Comparison of ENCODE assay signal across 1 cellular context in the genomic region with DNA sequence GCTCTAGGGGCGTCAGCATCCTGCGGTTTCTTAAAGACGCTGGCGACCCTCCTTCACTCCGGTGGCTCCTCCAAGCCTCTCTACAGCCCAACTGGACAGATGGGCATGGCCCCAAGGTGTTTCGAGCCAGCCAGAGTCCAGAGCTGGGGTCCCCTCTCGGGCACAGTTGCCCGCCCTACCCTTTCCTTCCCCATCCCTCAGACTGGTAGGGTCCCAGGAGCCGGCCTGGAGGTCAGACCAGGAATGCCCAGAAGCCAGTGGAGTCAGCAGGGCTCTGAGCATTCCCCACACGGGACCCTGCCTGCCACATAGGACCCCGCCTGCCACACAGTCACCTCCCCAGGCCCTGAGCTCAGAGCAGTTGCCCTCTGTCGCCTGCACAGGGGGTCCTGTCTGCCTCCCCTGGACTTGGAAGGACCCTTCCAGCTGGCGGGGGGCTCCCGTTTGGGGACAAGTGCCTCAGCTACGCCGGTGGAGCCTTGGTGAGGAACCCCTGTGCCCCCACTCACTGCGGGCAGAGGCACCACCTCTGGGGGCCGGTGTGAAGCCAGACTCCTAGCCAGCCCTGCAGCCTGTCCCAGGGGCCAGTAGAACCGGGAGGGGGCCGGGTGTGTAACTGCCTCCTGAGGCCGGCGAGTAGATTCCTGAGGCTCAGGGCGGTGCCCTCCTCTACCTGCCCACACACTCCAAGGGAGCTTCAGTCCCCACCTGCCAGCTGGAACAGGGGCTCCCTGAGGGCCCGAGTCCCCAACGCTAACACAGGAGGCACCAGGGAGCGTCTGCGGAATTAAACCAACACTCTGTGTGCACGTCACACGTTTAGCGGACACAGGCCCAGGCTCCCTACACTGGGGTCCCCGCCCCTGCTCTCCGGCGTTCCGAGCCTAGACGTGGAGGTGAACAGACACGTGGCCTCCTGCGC.
A peak's percentile ranks its signal among the peaks of the same experiment; 100 is the strongest.
TF ChIP-seq lines count a peak whose summit lies in the region.

No MANE protein-coding gene starts in this region.

TF ChIP-seq in HepG2, 621 proteins besides CTCF, POLR2A, EP300 and RAD21 (continued from another document):
- 0 out of 2 replicates have a peak, but pooled peaks have one; percentile 2 for TF ChIP-seq ZNF343 (CRISPR knock-in tag; IDR thresholded peaks at IDR 0.05)
- TF ChIP-seq IKZF4 (CRISPR knock-in tag; IDR thresholded peaks at IDR 0.05; ENCODE audit: borderline replicate concordance, low read depth, not compliant biosample characterization): no peak
- peak; percentile 82 for TF ChIP-seq AGO2 (optimal IDR thresholded peaks at IDR 0.05; ENCODE audit: low read depth, low read length)
- peak; percentile 46 for TF ChIP-seq HNRNPLL (IDR thresholded peaks at IDR 0.05; ENCODE audit: low read depth, low read length, poor library complexity, severe bottlenecking)
- TF ChIP-seq POLR2G (IDR thresholded peaks at IDR 0.05; ENCODE audit: low read depth, low read length): peak; percentile 61
- no peak for TF ChIP-seq DNMT1 (CRISPR knock-in tag; IDR thresholded peaks at IDR 0.05)
- TF ChIP-seq, protein P1, sequence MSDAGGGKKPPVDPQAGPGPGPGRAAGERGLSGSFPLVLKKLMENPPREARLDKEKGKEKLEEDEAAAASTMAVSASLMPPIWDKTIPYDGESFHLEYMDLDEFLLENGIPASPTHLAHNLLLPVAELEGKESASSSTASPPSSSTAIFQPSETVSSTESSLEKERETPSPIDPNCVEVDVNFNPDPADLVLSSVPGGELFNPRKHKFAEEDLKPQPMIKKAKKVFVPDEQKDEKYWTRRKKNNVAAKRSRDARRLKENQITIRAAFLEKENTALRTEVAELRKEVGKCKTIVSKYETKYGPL (CRISPR knock-in tag; IDR thresholded peaks at IDR 0.05): no peak
- peak; percentile 60; the same call in 1 of the 2 replicates for TF ChIP-seq TAF1 (CRISPR knock-in tag; IDR thresholded peaks at IDR 0.05)
- no peak for TF ChIP-seq CHD4 (IDR thresholded peaks at IDR 0.05; ENCODE audit: borderline replicate concordance, low read length)
- TF ChIP-seq NR2C2 (CRISPR knock-in tag; IDR thresholded peaks at IDR 0.05; ENCODE audit: borderline replicate concordance): no peak
- TF ChIP-seq, protein P2, sequence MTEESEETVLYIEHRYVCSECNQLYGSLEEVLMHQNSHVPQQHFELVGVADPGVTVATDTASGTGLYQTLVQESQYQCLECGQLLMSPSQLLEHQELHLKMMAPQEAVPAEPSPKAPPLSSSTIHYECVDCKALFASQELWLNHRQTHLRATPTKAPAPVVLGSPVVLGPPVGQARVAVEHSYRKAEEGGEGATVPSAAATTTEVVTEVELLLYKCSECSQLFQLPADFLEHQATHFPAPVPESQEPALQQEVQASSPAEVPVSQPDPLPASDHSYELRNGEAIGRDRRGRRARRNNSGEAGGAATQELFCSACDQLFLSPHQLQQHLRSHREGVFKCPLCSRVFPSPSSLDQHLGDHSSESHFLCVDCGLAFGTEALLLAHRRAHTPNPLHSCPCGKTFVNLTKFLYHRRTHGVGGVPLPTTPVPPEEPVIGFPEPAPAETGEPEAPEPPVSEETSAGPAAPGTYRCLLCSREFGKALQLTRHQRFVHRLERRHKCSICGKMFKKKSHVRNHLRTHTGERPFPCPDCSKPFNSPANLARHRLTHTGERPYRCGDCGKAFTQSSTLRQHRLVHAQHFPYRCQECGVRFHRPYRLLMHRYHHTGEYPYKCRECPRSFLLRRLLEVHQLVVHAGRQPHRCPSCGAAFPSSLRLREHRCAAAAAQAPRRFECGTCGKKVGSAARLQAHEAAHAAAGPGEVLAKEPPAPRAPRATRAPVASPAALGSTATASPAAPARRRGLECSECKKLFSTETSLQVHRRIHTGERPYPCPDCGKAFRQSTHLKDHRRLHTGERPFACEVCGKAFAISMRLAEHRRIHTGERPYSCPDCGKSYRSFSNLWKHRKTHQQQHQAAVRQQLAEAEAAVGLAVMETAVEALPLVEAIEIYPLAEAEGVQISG (CRISPR knock-in tag; IDR thresholded peaks at IDR 0.05): peak; percentile 12; the same call in 1 of the 2 replicates
- no peak for TF ChIP-seq ZNF468 (CRISPR knock-in tag; IDR thresholded peaks at IDR 0.05)
- 0 out of 2 replicates have a peak, but pooled peaks have one; percentile 44 for TF ChIP-seq REXO4 (CRISPR knock-in tag; IDR thresholded peaks at IDR 0.05; ENCODE audit: borderline replicate concordance)
- 0 out of 2 replicates have a peak, but pooled peaks have one; percentile 34 for TF ChIP-seq ZNF747 (CRISPR knock-in tag; IDR thresholded peaks at IDR 0.05; ENCODE audit: borderline replicate concordance)
- TF ChIP-seq REL (CRISPR knock-in tag; conservative IDR thresholded peaks at IDR 0.05): no peak
- TF ChIP-seq, protein P3, sequence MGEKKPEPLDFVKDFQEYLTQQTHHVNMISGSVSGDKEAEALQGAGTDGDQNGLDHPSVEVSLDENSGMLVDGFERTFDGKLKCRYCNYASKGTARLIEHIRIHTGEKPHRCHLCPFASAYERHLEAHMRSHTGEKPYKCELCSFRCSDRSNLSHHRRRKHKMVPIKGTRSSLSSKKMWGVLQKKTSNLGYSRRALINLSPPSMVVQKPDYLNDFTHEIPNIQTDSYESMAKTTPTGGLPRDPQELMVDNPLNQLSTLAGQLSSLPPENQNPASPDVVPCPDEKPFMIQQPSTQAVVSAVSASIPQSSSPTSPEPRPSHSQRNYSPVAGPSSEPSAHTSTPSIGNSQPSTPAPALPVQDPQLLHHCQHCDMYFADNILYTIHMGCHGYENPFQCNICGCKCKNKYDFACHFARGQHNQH (CRISPR knock-in tag; IDR thresholded peaks at IDR 0.05): 0 out of 2 replicates have a peak, but pooled peaks have one; percentile 13
- no peak for TF ChIP-seq KLF16 (CRISPR knock-in tag; IDR thresholded peaks at IDR 0.05)
- 0 out of 2 replicates have a peak, but pooled peaks have one; percentile 41 for TF ChIP-seq ZNF563 (CRISPR knock-in tag; IDR thresholded peaks at IDR 0.05)
- TF ChIP-seq, protein P4, sequence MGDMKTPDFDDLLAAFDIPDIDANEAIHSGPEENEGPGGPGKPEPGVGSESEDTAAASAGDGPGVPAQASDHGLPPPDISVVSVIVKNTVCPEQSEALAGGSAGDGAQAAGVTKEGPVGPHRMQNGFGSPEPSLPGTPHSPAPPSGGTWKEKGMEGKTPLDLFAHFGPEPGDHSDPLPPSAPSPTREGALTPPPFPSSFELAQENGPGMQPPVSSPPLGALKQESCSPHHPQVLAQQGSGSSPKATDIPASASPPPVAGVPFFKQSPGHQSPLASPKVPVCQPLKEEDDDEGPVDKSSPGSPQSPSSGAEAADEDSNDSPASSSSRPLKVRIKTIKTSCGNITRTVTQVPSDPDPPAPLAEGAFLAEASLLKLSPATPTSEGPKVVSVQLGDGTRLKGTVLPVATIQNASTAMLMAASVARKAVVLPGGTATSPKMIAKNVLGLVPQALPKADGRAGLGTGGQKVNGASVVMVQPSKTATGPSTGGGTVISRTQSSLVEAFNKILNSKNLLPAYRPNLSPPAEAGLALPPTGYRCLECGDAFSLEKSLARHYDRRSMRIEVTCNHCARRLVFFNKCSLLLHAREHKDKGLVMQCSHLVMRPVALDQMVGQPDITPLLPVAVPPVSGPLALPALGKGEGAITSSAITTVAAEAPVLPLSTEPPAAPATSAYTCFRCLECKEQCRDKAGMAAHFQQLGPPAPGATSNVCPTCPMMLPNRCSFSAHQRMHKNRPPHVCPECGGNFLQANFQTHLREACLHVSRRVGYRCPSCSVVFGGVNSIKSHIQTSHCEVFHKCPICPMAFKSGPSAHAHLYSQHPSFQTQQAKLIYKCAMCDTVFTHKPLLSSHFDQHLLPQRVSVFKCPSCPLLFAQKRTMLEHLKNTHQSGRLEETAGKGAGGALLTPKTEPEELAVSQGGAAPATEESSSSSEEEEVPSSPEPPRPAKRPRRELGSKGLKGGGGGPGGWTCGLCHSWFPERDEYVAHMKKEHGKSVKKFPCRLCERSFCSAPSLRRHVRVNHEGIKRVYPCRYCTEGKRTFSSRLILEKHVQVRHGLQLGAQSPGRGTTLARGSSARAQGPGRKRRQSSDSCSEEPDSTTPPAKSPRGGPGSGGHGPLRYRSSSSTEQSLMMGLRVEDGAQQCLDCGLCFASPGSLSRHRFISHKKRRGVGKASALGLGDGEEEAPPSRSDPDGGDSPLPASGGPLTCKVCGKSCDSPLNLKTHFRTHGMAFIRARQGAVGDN (CRISPR knock-in tag; IDR thresholded peaks at IDR 0.05): peak; percentile 54
- TF ChIP-seq HOXA3 (CRISPR knock-in tag; IDR thresholded peaks at IDR 0.05): peak; percentile 58
- TF ChIP-seq, protein P5, sequence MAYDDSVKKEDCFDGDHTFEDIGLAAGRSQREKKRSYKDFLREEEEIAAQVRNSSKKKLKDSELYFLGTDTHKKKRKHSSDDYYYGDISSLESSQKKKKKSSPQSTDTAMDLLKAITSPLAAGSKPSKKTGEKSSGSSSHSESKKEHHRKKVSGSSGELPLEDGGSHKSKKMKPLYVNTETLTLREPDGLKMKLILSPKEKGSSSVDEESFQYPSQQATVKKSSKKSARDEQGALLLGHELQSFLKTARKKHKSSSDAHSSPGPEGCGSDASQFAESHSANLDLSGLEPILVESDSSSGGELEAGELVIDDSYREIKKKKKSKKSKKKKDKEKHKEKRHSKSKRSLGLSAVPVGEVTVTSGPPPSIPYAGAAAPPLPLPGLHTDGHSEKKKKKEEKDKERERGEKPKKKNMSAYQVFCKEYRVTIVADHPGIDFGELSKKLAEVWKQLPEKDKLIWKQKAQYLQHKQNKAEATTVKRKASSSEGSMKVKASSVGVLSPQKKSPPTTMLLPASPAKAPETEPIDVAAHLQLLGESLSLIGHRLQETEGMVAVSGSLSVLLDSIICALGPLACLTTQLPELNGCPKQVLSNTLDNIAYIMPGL (CRISPR knock-in tag; IDR thresholded peaks at IDR 0.05; ENCODE audit: borderline replicate concordance in 1 of 2, low read depth in 1 of 2): peak in 1 of 2 experiments; percentile 34; a peak in 1 of 4 replicates
- TF ChIP-seq ZNF530 (CRISPR knock-in tag; IDR thresholded peaks at IDR 0.05; ENCODE audit: low read depth): no peak
- TF ChIP-seq, protein P6, sequence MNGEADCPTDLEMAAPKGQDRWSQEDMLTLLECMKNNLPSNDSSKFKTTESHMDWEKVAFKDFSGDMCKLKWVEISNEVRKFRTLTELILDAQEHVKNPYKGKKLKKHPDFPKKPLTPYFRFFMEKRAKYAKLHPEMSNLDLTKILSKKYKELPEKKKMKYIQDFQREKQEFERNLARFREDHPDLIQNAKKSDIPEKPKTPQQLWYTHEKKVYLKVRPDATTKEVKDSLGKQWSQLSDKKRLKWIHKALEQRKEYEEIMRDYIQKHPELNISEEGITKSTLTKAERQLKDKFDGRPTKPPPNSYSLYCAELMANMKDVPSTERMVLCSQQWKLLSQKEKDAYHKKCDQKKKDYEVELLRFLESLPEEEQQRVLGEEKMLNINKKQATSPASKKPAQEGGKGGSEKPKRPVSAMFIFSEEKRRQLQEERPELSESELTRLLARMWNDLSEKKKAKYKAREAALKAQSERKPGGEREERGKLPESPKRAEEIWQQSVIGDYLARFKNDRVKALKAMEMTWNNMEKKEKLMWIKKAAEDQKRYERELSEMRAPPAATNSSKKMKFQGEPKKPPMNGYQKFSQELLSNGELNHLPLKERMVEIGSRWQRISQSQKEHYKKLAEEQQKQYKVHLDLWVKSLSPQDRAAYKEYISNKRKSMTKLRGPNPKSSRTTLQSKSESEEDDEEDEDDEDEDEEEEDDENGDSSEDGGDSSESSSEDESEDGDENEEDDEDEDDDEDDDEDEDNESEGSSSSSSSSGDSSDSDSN (CRISPR knock-in tag; IDR thresholded peaks at IDR 0.05): 0 out of 2 replicates have a peak, but pooled peaks have one; percentile 46
